9 cellular contexts compared by ENCODE assay signal in genomic region chrX:12946406-12946805, GRCh38. TPM values are rescaled to one million over a fixed set of nuclear protein-coding genes. Genes with fewer than 3 reads are reported as not detected.
DNase-seq lines count a peak whose midpoint lies in the region; ATAC-seq and TF ChIP-seq lines count a peak whose summit lies in the region.
"Had no signal": no experiment of that assay in that cellular context is flagged by ENCODE, and none has a peak within 500 bp of the region (broad histone marks: within the 10 kb centered on the region; RNA-seq: fewer than 3 reads in every experiment).

No MANE protein-coding gene starts in this region.

- peak overlapping the region; percentile 92 for H3K27ac Mint-ChIP-seq in activated B cell treated with CpG ODN at 0.5 μM for 24 hours
- peak overlapping the region; percentile 73 for H3K27ac Mint-ChIP-seq in stimulated activated effector memory CD8-positive, alpha-beta T cell treated with anti-CD3 and anti-CD28 coated beads, Interleukin-12 subunit alpha, Interleukin-12 subunit beta, amount 100 ng/mL, for 72 hours

- POLR2A ChIA-PET in SK-N-SH (lab: Yijun Ruan, JAX) (interaction anchor here (0.6 to 1.0 kb wide), 2 partner anchors 29 to 32 kb away, joined by 3 read pairs; no protein-coding TSS in a partner anchor), activated B cell treated with CpG ODN at 0.5 μM for 24 hours (lab: Charles Lee) (interaction anchor here (0.6 to 14.8 kb wide), 14 partner anchors 10 to 542 kb away, joined by 3 to 931 read pairs (median 8); partner anchors contain the start of gene TMSB4X)

- 27% methylated on average over 4 of the region's 4 CpGs for WGBS in SK-N-SH (ENCODE audit: low lambda C conversion rate)
- 40% methylated on average over 4 of the region's 4 CpGs for WGBS in hepatocyte (ENCODE audit: low lambda C conversion rate, missing lambda C conversion rate)

- peaks cover 53% of the 10 kb centered on the region for H3K4me1 Mint-ChIP-seq in activated B cell treated with CpG ODN at 0.5 μM for 24 hours
- peaks cover 49% of the 10 kb centered on the region for H3K4me1 Mint-ChIP-seq in stimulated activated effector memory CD8-positive, alpha-beta T cell treated with anti-CD3 and anti-CD28 coated beads, Interleukin-12 subunit alpha, Interleukin-12 subunit beta, amount 100 ng/mL, for 72 hours

- no peaks in the 10 kb centered on the region for H3K9me3 ChIP-seq in SK-N-SH
- no peaks in the 10 kb centered on the region for H3K9me3 ChIP-seq in hepatocyte (ENCODE audit: low read depth)

- H3K36me3 Mint-ChIP-seq in activated B cell treated with CpG ODN at 0.5 μM for 24 hours (ENCODE audit: low read depth), result no peaks in the 10 kb centered on the region
- peaks cover 16% of the 10 kb centered on the region for H3K36me3 Mint-ChIP-seq in stimulated activated effector memory CD8-positive, alpha-beta T cell treated with anti-CD3 and anti-CD28 coated beads, Interleukin-12 subunit alpha, Interleukin-12 subunit beta, amount 100 ng/mL, for 72 hours

- H3K36me3 ChIP-seq in SK-N-SH (replicated peaks in 1 of 2; ENCODE audit: control insufficient read depth in 1 of 2, insufficient read depth in 2 of 2, low read length in 1 of 2) (no peaks in the 10 kb centered on the region), hepatocyte (replicated peaks; ENCODE audit: insufficient read depth, low read depth) (no peaks in the 10 kb centered on the region)

- peak overlapping the region; percentile 62 for H3K4me3 Mint-ChIP-seq in activated B cell treated with CpG ODN at 0.5 μM for 24 hours
- H3K4me3 Mint-ChIP-seq in stimulated activated effector memory CD8-positive, alpha-beta T cell treated with anti-CD3 and anti-CD28 coated beads, Interleukin-12 subunit alpha, Interleukin-12 subunit beta, amount 100 ng/mL, for 72 hours, result no peak overlapping the region

- H3K79me2 ChIP-seq in SK-N-SH (ENCODE audit: insufficient read depth) (no peaks in the 10 kb centered on the region), hepatocyte (no peaks in the 10 kb centered on the region)

- TF ChIP-seq CTCF in SK-N-SH (IDR thresholded peaks at IDR 0.05) (no peak), activated B cell treated with CpG ODN at 0.5 μM for 24 hours (IDR thresholded peaks at IDR 0.05) (no peak), hepatocyte (IDR thresholded peaks at IDR 0.05; ENCODE audit: poor library complexity) (no peak)

- peaks cover 12 to 33% of the 10 kb centered on the region in 2 experiments; a peak in 3 of 4 replicates for H3K4me1 ChIP-seq in SK-N-SH (ENCODE audit: control insufficient read depth in 1 of 2, insufficient read depth in 2 of 2, low read depth in 1 of 2, low read length in 1 of 2)
- peaks cover 31% of the 10 kb centered on the region for H3K4me1 ChIP-seq in hepatocyte (ENCODE audit: insufficient read depth)

- no peak for TF ChIP-seq RAD21 in SK-N-SH (IDR thresholded peaks at IDR 0.05; ENCODE audit: low read length)

- H3K4me2 ChIP-seq in SK-N-SH (no peak overlapping the region), hepatocyte (peak overlapping the region; percentile 3)

- intact Hi-C loops in activated B cell treated with CpG ODN at 0.5 μM for 24 hours (cut with micrococcal nuclease) (loop anchor here (5.0 kb wide), 2 partner anchors 471 to 701 kb away; no protein-coding TSS in a partner anchor), Right ventricle myocardium superior (cut with DNase I) (no loop called here)

- CTCF ChIA-PET in SK-N-SH (lab: Yijun Ruan, JAX) (interaction anchor here (0.6 to 5.7 kb wide), 46 partner anchors 8 to 789 kb away, joined by 3 to 124 read pairs (median 5); partner anchors contain the start of gene TMSB4X), activated B cell treated with CpG ODN at 0.5 μM for 24 hours (lab: Charles Lee) (interaction anchor here (0.6 to 6.8 kb wide), 43 partner anchors 10 to 700 kb away, joined by 3 to 142 read pairs (median 5); partner anchors contain the start of gene TMSB4X)

- H3K27ac ChIP-seq in SK-N-SH (ENCODE audit: low read depth in 2 of 2, low read length in 1 of 2) (peak overlapping the region; percentile 40 to 85; a peak in 3 of 4 replicates), hepatocyte (peak overlapping the region; percentile 92)
- H3K27ac ChIP-seq: SK-N-MC had no signal

- H3F3A ChIP-seq in SK-N-SH (replicated peaks; ENCODE audit: insufficient read depth), result peaks cover 5% of the 10 kb centered on the region

- no peak; the same call in 2 of the 3 replicates for ATAC-seq in SK-N-SH treated with all-trans-retinoic acid at 6 μM for 48 hours
- no peak for ATAC-seq in activated B cell treated with CpG ODN at 0.5 μM for 24 hours (ENCODE audit: low read depth)
- no peak for ATAC-seq in stimulated activated effector memory CD8-positive, alpha-beta T cell treated with anti-CD3 and anti-CD28 coated beads, Interleukin-12 subunit alpha, Interleukin-12 subunit beta, amount 100 ng/mL, for 72 hours
- no peak for ATAC-seq in HG03039 (IDR thresholded peaks at IDR 0.05; ENCODE audit: unreplicated experiment)
- ATAC-seq in HG03460 (IDR thresholded peaks at IDR 0.05; ENCODE audit: unreplicated experiment), result no peak
- ATAC-seq in Right ventricle myocardium superior (ENCODE audit: poor library complexity), result no peak

- TF ChIP-seq EP300 in SK-N-SH (IDR thresholded peaks at IDR 0.05; ENCODE audit: borderline replicate concordance in 1 of 2, low read depth in 1 of 2, low read length in 1 of 2), result no peak

- DNase-seq in SK-N-SH (no peak), activated B cell treated with CpG ODN at 0.5 μM for 24 hours (no peak), hepatocyte (ENCODE audit: low spot score) (no peak), Right ventricle myocardium superior (no peak)
- DNase-seq in stimulated activated effector memory CD8-positive, alpha-beta T cell treated with anti-CD3 and anti-CD28 coated beads, Interleukin-12 subunit alpha, Interleukin-12 subunit beta, amount 100 ng/mL, for 72 hours (ENCODE audit: low spot score in 2 of 2), result no peak

- H2AFZ ChIP-seq in SK-N-SH (ENCODE audit: low read depth) (peak overlapping the region; percentile 80; the same call in 1 of the 2 replicates), hepatocyte (peak overlapping the region; percentile 0)

- no peaks in the 10 kb centered on the region for H3K9me2 ChIP-seq in SK-N-SH
- H3K9me2 ChIP-seq in hepatocyte (replicated peaks; ENCODE audit: insufficient read depth), result no peaks in the 10 kb centered on the region

- no peaks in the 10 kb centered on the region for H3K9me3 Mint-ChIP-seq in activated B cell treated with CpG ODN at 0.5 μM for 24 hours
- no peaks in the 10 kb centered on the region for H3K9me3 Mint-ChIP-seq in stimulated activated effector memory CD8-positive, alpha-beta T cell treated with anti-CD3 and anti-CD28 coated beads, Interleukin-12 subunit alpha, Interleukin-12 subunit beta, amount 100 ng/mL, for 72 hours

- no peak overlapping the region for H3K9ac ChIP-seq in SK-N-SH

- H3K4me3 ChIP-seq in SK-N-SH (ENCODE audit: low read depth in 2 of 2, low read length in 1 of 2) (no peak overlapping the region; a peak in 1 of 4 replicates), hepatocyte (no peak overlapping the region)
- H3K4me3 ChIP-seq: SK-N-MC had no signal

- H4K20me1 ChIP-seq in SK-N-SH (ENCODE audit: insufficient read depth) (no peaks in the 10 kb centered on the region), hepatocyte (ENCODE audit: insufficient read depth, poor library complexity, severe bottlenecking) (no peaks in the 10 kb centered on the region)

- H3K27me3 Mint-ChIP-seq in activated B cell treated with CpG ODN at 0.5 μM for 24 hours, result no peaks in the 10 kb centered on the region

- H3K27me3 ChIP-seq in SK-N-SH (ENCODE audit: insufficient read depth) (no peaks in the 10 kb centered on the region), hepatocyte (no peaks in the 10 kb centered on the region)

TF ChIP-seq in SK-N-SH, 30 proteins besides CTCF, POLR2A, EP300 and RAD21:
- TF ChIP-seq NRF1 (IDR thresholded peaks at IDR 0.05; ENCODE audit: low read depth, low read length) (no peak), FOXJ3 (CRISPR knock-in tag; IDR thresholded peaks at IDR 0.05) (no peak), USF1 (IDR thresholded peaks at IDR 0.05; ENCODE audit: borderline replicate concordance, low read depth) (no peak), FOXM1 (IDR thresholded peaks at IDR 0.05; ENCODE audit: low read depth) (no peak), TAF1 (IDR thresholded peaks at IDR 0.05; ENCODE audit: borderline replicate concordance, low read depth, low read length) (no peak)
TF ChIP-seq in SK-N-SH: peak in this region for 0.

TF ChIP-seq in SK-N-SH treated with all-trans-retinoic acid at 6 μM for 48 hours, 23 proteins besides CTCF, POLR2A, EP300 and RAD21:
- TF ChIP-seq RARB (CRISPR knock-in tag; IDR thresholded peaks at IDR 0.05) (no peak), ISL1 (CRISPR knock-in tag; IDR thresholded peaks at IDR 0.05) (no peak), ZNF565 (CRISPR knock-in tag; conservative IDR thresholded peaks at IDR 0.05; ENCODE audit: low read depth) (no peak), ARNTL (CRISPR knock-in tag; IDR thresholded peaks at IDR 0.05; ENCODE audit: borderline replicate concordance, low read depth) (no peak)

RNA-seq across cellular contexts. Expression of gene TMSB4X, which starts 28.5 kb away (rescaled TPM):
- polyA plus RNA-seq in SK-N-SH (2012; rRNA removed) (4,830 and 10,669 TPM in 2 replicates), hepatocyte (9,038 and 9,758 TPM in 2 replicates)
- 11,345 and 16,426 TPM in 2 replicates for polyA plus RNA-seq in SK-N-SH (2012; cell fraction: cytosol; rRNA removed)
- polyA plus RNA-seq in SK-N-SH (2012; cell fraction: nucleus; rRNA removed), result 2,546 and 2,555 TPM in 2 replicates
- total RNA-seq in activated B cell treated with CpG ODN at 0.5 μM for 24 hours (5,922 and 6,273 TPM in 2 replicates), hepatocyte (6,141 and 6,242 TPM in 2 replicates), Right ventricle myocardium superior (875 TPM)

RNA-seq across cellular contexts. Expression of gene TLR8, which starts 40.0 kb away (rescaled TPM):
- polyA plus RNA-seq in SK-N-SH (2012; rRNA removed) (not detected in 2 replicates), hepatocyte (not detected in 2 replicates)
- not detected in 2 replicates for polyA plus RNA-seq in SK-N-SH (2012; cell fraction: cytosol; rRNA removed)
- polyA plus RNA-seq in SK-N-SH (2012; cell fraction: nucleus; rRNA removed), result not detected in 2 replicates
- total RNA-seq in activated B cell treated with CpG ODN at 0.5 μM for 24 hours (0.20 and 0.22 TPM in 2 replicates), hepatocyte (0.07 and 0.08 TPM in 2 replicates), Right ventricle myocardium superior (1.1 TPM)
